8 cellular contexts compared by ENCODE assay signal in the genomic region with DNA sequence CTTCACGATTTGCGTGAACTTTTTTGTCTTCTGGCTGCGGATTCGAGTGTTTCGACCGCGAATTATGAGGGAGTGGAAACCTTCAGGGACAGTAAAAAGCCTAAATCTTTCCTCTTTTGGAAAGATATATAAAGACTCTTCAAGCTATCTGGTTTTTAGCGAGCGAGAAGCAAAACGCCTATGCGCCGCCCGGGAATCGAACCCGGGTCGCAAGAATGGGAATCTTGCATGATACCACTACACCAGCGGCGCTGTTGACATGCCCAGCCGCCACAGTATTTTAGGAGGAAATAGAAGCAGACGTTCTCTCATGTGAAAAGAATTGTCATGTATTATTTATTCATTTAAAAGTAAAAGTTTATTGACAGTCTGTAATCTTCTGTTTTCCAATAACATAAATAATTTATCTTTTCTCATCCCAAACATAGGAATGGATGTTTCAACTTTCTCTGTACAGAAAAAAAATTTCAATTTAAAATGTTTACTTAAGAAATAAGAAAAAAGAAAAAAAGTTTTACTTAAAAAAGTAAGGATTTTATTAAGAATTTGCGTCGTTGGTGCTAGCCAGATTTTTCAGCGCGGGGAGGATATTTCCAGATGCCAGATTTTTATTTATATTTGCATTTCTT. TPM values are rescaled to one million over a fixed set of nuclear protein-coding genes. Genes with fewer than 3 reads are reported as not detected.
DNase-seq lines count a peak whose midpoint lies in the region; ATAC-seq and TF ChIP-seq lines count a peak whose summit lies in the region.

No MANE protein-coding gene starts in this region.

- peak overlapping the region; percentile 88 for H3K4me2 ChIP-seq in parathyroid adenoma (ENCODE audit: low read length)

- peak overlapping the region; percentile 94 to 100 (median 98) for H3K27ac Mint-ChIP-seq in CD8-positive, alpha-beta memory T cell

- H3K9me3 Mint-ChIP-seq in CD8-positive, alpha-beta memory T cell = peaks cover 0 to 4% (median 0%) of the 10 kb centered on the region in 5 donors

- peak in 4 of 5 donors; percentile 82 to 93 (median 89) for DNase-seq in CD8-positive, alpha-beta memory T cell
- DNase-seq in RWPE1 (ENCODE audit: low spot score) (no peak), glomerular visceral epithelial cell (ENCODE audit: extremely low spot score) (peak; percentile 87), thyroid gland (peak; percentile 90 to 92)
- peak; percentile 90 to 97 (median 94) for DNase-seq in activated naive CD4-positive, alpha-beta T cell (lab: John Stamatoyannopoulos, UW)

- peak overlapping the region; percentile 96 for H3K27ac ChIP-seq in CD8-positive, alpha-beta memory T cell (ENCODE audit: low read depth, low read length)
- H3K27ac ChIP-seq in RWPE1 = peak overlapping the region; percentile 96
- peak overlapping the region; percentile 93 for H3K27ac ChIP-seq in parathyroid adenoma
- peak overlapping the region; percentile 96 to 99 (median 97) for H3K27ac ChIP-seq in thyroid gland

- TF ChIP-seq RAD21 in Ishikawa (IDR thresholded peaks at IDR 0.05; ENCODE audit: low read depth) = no peak

- H3K4me3 Mint-ChIP-seq in CD8-positive, alpha-beta memory T cell = peak overlapping the region; percentile 90 to 98 (median 95)

- no peak for TF ChIP-seq POLR2A in thyroid gland (IDR thresholded peaks at IDR 0.05)

- H3K9ac ChIP-seq in parathyroid adenoma = no peak overlapping the region

- H3K4me1 ChIP-seq in CD8-positive, alpha-beta memory T cell (ENCODE audit: insufficient read depth, low read length) = peaks cover 30% of the 10 kb centered on the region
- H3K4me1 ChIP-seq in parathyroid adenoma (peaks cover 2% of the 10 kb centered on the region), thyroid gland (peaks cover 17 to 28% of the 10 kb centered on the region in 2 donors)

- H3K79me2 ChIP-seq in parathyroid adenoma = peaks cover 20% of the 10 kb centered on the region

- WGBS in thyroid gland, 2 donors = 2 to 3% methylated on average over 24 of the region's 24 CpGs

- peak overlapping the region; percentile 98 for H3K4me3 ChIP-seq in CD8-positive, alpha-beta memory T cell (ENCODE audit: low read length)
- H3K4me3 ChIP-seq in parathyroid adenoma (ENCODE audit: low read depth, low read length) = peak overlapping the region; percentile 79
- H3K4me3 ChIP-seq in thyroid gland (replicated peaks in 1 of 3) = peak overlapping the region; percentile 68 to 84 (median 75)

- H3K36me3 ChIP-seq in CD8-positive, alpha-beta memory T cell (ENCODE audit: insufficient read depth, low read length) = no peaks in the 10 kb centered on the region
- H3K36me3 ChIP-seq in parathyroid adenoma (ENCODE audit: control insufficient read depth, insufficient read depth, low read length) (no peaks in the 10 kb centered on the region), thyroid gland (no peaks in the 10 kb centered on the region)

- H3K27me3 Mint-ChIP-seq in CD8-positive, alpha-beta memory T cell = peaks cover 0 to 4% of the 10 kb centered on the region in 2 donors

- peaks cover 0 to 26% (median 0%) of the 10 kb centered on the region in 3 donors for H3K36me3 Mint-ChIP-seq in CD8-positive, alpha-beta memory T cell

- TF ChIP-seq CTCF in RWPE1 (conservative IDR thresholded peaks at IDR 0.05; ENCODE audit: low read depth) (no peak), parathyroid adenoma (IDR thresholded peaks at IDR 0.05) (no peak), thyroid gland (IDR thresholded peaks at IDR 0.05) (peak in 1 of 6 experiments; percentile 1)

- H3K27me3 ChIP-seq in CD8-positive, alpha-beta memory T cell (ENCODE audit: insufficient read depth, low read length, poor library complexity, severe bottlenecking) = no peaks in the 10 kb centered on the region
- H3K27me3 ChIP-seq in parathyroid adenoma (ENCODE audit: control insufficient read depth, insufficient read depth, low read length) (no peaks in the 10 kb centered on the region), thyroid gland (no peaks in the 10 kb centered on the region)

- peaks cover 33 to 41% (median 37%) of the 10 kb centered on the region in 3 donors for H3K4me1 Mint-ChIP-seq in CD8-positive, alpha-beta memory T cell

- POLR2A ChIA-PET in CD8-positive, alpha-beta memory T cell (lab: Charles Lee) = interaction anchor here (1.0 to 1.6 kb wide), 3 partner anchors 9 to 334 kb away, joined by 3 to 12 read pairs (median 3); partner anchors contain the start of genes MXD1 and PCYOX1
- POLR2A ChIA-PET in RWPE1 (lab: Yijun Ruan, JAX; ENCODE audit: low non-redundant PET) = no interaction called here

- CTCF ChIA-PET in CD8-positive, alpha-beta memory T cell (lab: Charles Lee) = interaction anchor here (0.7 to 2.6 kb wide), 2 partner anchors 10 to 53 kb away, joined by 5 to 19 read pairs; partner anchors contain the start of genes FAM136A and PCYOX1
- CTCF ChIA-PET in RWPE1 (lab: Yijun Ruan, JAX) = no interaction called here

- H3K9me3 ChIP-seq in CD8-positive, alpha-beta memory T cell (ENCODE audit: low read length) = no peaks in the 10 kb centered on the region
- H3K9me3 ChIP-seq in parathyroid adenoma (ENCODE audit: control insufficient read depth, low read length) (no peaks in the 10 kb centered on the region), thyroid gland (no peaks in the 10 kb centered on the region)

- ATAC-seq in GM21529 (IDR thresholded peaks at IDR 0.05; ENCODE audit: unreplicated experiment) = peak; percentile 40

- no peak for TF ChIP-seq EP300 in Ishikawa (IDR thresholded peaks at IDR 0.05; ENCODE audit: borderline replicate concordance)

- H2AFZ ChIP-seq in parathyroid adenoma = peak overlapping the region; percentile 87

- intact Hi-C loops in thyroid gland (cut with DNase I) = no loop called here

TF ChIP-seq in Ishikawa, 13 proteins besides CTCF, POLR2A, EP300 and RAD21:
- TF ChIP-seq, protein P1, sequence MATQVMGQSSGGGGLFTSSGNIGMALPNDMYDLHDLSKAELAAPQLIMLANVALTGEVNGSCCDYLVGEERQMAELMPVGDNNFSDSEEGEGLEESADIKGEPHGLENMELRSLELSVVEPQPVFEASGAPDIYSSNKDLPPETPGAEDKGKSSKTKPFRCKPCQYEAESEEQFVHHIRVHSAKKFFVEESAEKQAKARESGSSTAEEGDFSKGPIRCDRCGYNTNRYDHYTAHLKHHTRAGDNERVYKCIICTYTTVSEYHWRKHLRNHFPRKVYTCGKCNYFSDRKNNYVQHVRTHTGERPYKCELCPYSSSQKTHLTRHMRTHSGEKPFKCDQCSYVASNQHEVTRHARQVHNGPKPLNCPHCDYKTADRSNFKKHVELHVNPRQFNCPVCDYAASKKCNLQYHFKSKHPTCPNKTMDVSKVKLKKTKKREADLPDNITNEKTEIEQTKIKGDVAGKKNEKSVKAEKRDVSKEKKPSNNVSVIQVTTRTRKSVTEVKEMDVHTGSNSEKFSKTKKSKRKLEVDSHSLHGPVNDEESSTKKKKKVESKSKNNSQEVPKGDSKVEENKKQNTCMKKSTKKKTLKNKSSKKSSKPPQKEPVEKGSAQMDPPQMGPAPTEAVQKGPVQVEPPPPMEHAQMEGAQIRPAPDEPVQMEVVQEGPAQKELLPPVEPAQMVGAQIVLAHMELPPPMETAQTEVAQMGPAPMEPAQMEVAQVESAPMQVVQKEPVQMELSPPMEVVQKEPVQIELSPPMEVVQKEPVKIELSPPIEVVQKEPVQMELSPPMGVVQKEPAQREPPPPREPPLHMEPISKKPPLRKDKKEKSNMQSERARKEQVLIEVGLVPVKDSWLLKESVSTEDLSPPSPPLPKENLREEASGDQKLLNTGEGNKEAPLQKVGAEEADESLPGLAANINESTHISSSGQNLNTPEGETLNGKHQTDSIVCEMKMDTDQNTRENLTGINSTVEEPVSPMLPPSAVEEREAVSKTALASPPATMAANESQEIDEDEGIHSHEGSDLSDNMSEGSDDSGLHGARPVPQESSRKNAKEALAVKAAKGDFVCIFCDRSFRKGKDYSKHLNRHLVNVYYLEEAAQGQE (IDR thresholded peaks at IDR 0.05; ENCODE audit: low read depth) = no peak
- TF ChIP-seq TEAD4 (IDR thresholded peaks at IDR 0.05) = peak; percentile 91
- no peak for TF ChIP-seq YY1 (IDR thresholded peaks at IDR 0.05; ENCODE audit: low read depth)
- TF ChIP-seq NFIC (IDR thresholded peaks at IDR 0.05) = no peak
- TF ChIP-seq ZBTB7A (IDR thresholded peaks at IDR 0.05; ENCODE audit: low read depth) = no peak
- no peak; the same call in 1 of the 2 replicates for TF ChIP-seq TAF1 (IDR thresholded peaks at IDR 0.05; ENCODE audit: low read depth)
- TF ChIP-seq, protein P2, sequence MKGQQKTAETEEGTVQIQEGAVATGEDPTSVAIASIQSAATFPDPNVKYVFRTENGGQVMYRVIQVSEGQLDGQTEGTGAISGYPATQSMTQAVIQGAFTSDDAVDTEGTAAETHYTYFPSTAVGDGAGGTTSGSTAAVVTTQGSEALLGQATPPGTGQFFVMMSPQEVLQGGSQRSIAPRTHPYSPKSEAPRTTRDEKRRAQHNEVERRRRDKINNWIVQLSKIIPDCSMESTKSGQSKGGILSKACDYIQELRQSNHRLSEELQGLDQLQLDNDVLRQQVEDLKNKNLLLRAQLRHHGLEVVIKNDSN (IDR thresholded peaks at IDR 0.05) = no peak
- TF ChIP-seq CEBPB (IDR thresholded peaks at IDR 0.05) = peak; percentile 24; the same call in 1 of the 2 replicates
- TF ChIP-seq, protein P3, sequence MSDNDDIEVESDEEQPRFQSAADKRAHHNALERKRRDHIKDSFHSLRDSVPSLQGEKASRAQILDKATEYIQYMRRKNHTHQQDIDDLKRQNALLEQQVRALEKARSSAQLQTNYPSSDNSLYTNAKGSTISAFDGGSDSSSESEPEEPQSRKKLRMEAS (IDR thresholded peaks at IDR 0.05) = 0 out of 2 replicates have a peak, but pooled peaks have one; percentile 17
- no peak for TF ChIP-seq EGR1 (IDR thresholded peaks at IDR 0.05)
- no peak for TF ChIP-seq FOXM1 (IDR thresholded peaks at IDR 0.05; ENCODE audit: borderline replicate concordance, low read depth)
- TF ChIP-seq TCF12 (IDR thresholded peaks at IDR 0.05; ENCODE audit: low read depth) = 0 out of 2 replicates have a peak, but pooled peaks have one; percentile 7
- TF ChIP-seq CREB1 (IDR thresholded peaks at IDR 0.05; ENCODE audit: low read depth) = no peak

RNA-seq across cellular contexts. Expression of gene TIA1, which starts 0.5 kb away (rescaled TPM):
- 10 to 100 TPM; 88.1 to 98.7 TPM for total RNA-seq in CD8-positive, alpha-beta memory T cell
- 46.8 TPM for polyA plus RNA-seq in CD8-positive, alpha-beta memory T cell
- total RNA-seq in thyroid gland = 100 to 1,000 TPM; 111 to 229 (median 156) TPM

RNA-seq across cellular contexts. Expression of gene PCYOX1, which starts 9.0 kb away (rescaled TPM):
- 10 to 100 TPM; 15.2 to 18.8 TPM for total RNA-seq in CD8-positive, alpha-beta memory T cell
- polyA plus RNA-seq in CD8-positive, alpha-beta memory T cell = 27.7 TPM
- total RNA-seq in thyroid gland = 10 to 100 TPM; 84.2 to 99.4 (median 93.6) TPM

RNA-seq across cellular contexts. Expression of gene SNRPG, which starts 44.6 kb away (rescaled TPM):
- total RNA-seq in CD8-positive, alpha-beta memory T cell = 100 to 1,000 TPM; 497 to 551 TPM
- 267 TPM for polyA plus RNA-seq in CD8-positive, alpha-beta memory T cell
- 100 to 1,000 TPM in 2 of 4 donors, 10 to 100 TPM in 2; 35.9 to 160 (median 120) TPM for total RNA-seq in thyroid gland

RNA-seq across cellular contexts. Expression of gene FAM136A, which starts 52.9 kb away (rescaled TPM):
- 100 to 1,000 TPM in 1 of 2 experiments, 10 to 100 TPM in 1; 99.4 to 102 TPM for total RNA-seq in CD8-positive, alpha-beta memory T cell
- polyA plus RNA-seq in CD8-positive, alpha-beta memory T cell = 41.3 TPM
- total RNA-seq in thyroid gland = 10 to 100 TPM; 20.5 to 47.3 (median 39.4) TPM

RNA-seq across cellular contexts. Expression of gene C2orf42, which starts 58.1 kb away (rescaled TPM):
- 10 to 100 TPM; 29.1 to 34.6 TPM for total RNA-seq in CD8-positive, alpha-beta memory T cell
- 31.4 TPM for polyA plus RNA-seq in CD8-positive, alpha-beta memory T cell
- total RNA-seq in thyroid gland = 10 to 100 TPM in 3 of 4 donors, 1 to 10 TPM in 1; 9.8 to 26.5 (median 18.0) TPM

Comparison
In these comparisons a context has a peak if more than half of its experiments do, and no peak if none do; other contexts are left out.
1. RNA of gene PCYOX1, which starts 9.0 kb away (total RNA-seq): 84.2 to 99.4 TPM in thyroid gland; 15.2 to 18.8 TPM in CD8-positive, alpha-beta memory T cell; every median in the first group is over 4 times any median in the second.
2. Peak in every context shown above with its lines, with median percentiles within 50 percentile points of each other: H3K27ac ChIP-seq and H3K4me3 ChIP-seq.